In genomic region chr13:58619396-58620113, GRCh38 we compare ENCODE assay signal across 13 cellular contexts.
DNase-seq lines count a peak whose midpoint lies in the region; ATAC-seq and TF ChIP-seq lines count a peak whose summit lies in the region.
"Had no signal": no experiment of that assay in that cellular context is flagged by ENCODE, and none has a peak within 500 bp of the region (broad histone marks: within the 10 kb centered on the region; RNA-seq: fewer than 3 reads in every experiment).

No MANE protein-coding gene starts in this region.

- peak overlapping the region; percentile 16 to 82 (median 82) for H3K27ac Mint-ChIP-seq in nephron
- H3K27ac Mint-ChIP-seq in activated T-helper 1 cell treated with anti-CD3 and anti-CD28 coated beads, Interleukin-12 subunit alpha, Interleukin-12 subunit beta, Interleukin-2, Interleukin-4 antibody, amounts not matched to agents 30 ng/mL and 10 ng/mL and 1 ng/mL, durations not matched to agents 14 hours and 24 hours and 36 hours: no peak overlapping the region
- H3K27ac Mint-ChIP-seq: activated CD4-positive, alpha-beta memory T cell treated with anti-CD3 and anti-CD28 coated beads, Interleukin-2, amount 10 ng/mL, durations not matched to agents 7 days and 5 days had no signal

- DNase-seq in NCI-H1092 treated with DMSO at 0.1 percent for 48 hours (lab: John Stamatoyannopoulos, UW) (peak; percentile 64), NCI-H82 treated with DMSO at 0.1 percent for 48 hours (lab: John Stamatoyannopoulos, UW; ENCODE audit: unreplicated experiment) (peak; percentile 98), hippocampal formation (lab: John Stamatoyannopoulos, UW) (no peak), iPS-NIHi11 (ENCODE audit: low spot score) (no peak), GOT3 (lab: John Stamatoyannopoulos, UW) (no peak)
- no peak for DNase-seq in activated T-helper 1 cell treated with anti-CD3 and anti-CD28 coated beads, Interleukin-12 subunit alpha, Interleukin-12 subunit beta, Interleukin-2, Interleukin-4 antibody, amounts not matched to agents 30 ng/mL and 10 ng/mL and 1 ng/mL, durations not matched to agents 14 hours and 24 hours and 36 hours (ENCODE audit: low spot score)
- DNase-seq: activated CD4-positive, alpha-beta memory T cell treated with anti-CD3 and anti-CD28 coated beads, Interleukin-2, amount 10 ng/mL, durations not matched to agents 7 days and 5 days; erythroblast; head of caudate nucleus; kidney; MV-4-11 had no signal

- intact Hi-C loops in activated T-helper 1 cell treated with anti-CD3 and anti-CD28 coated beads, Interleukin-12 subunit alpha, Interleukin-12 subunit beta, Interleukin-2, Interleukin-4 antibody, amounts not matched to agents 30 ng/mL and 10 ng/mL and 1 ng/mL, durations not matched to agents 14 hours and 24 hours and 36 hours (cut with micrococcal nuclease): no loop called here

- no peaks in the 10 kb centered on the region for H3K27me3 Mint-ChIP-seq in nephron (ENCODE audit: low read depth)
- H3K27me3 Mint-ChIP-seq in activated T-helper 1 cell treated with anti-CD3 and anti-CD28 coated beads, Interleukin-12 subunit alpha, Interleukin-12 subunit beta, Interleukin-2, Interleukin-4 antibody, amounts not matched to agents 30 ng/mL and 10 ng/mL and 1 ng/mL, durations not matched to agents 14 hours and 24 hours and 36 hours (ENCODE audit: insufficient read depth): no peaks in the 10 kb centered on the region
- H3K27me3 Mint-ChIP-seq: activated CD4-positive, alpha-beta memory T cell treated with anti-CD3 and anti-CD28 coated beads, Interleukin-2, amount 10 ng/mL, durations not matched to agents 7 days and 5 days had no signal

- no peak for TF ChIP-seq CTCF in nephron (IDR thresholded peaks at IDR 0.05; ENCODE audit: unreplicated experiment in 3 of 3)

- H3K4me3 Mint-ChIP-seq in nephron: no peak overlapping the region
- H3K4me3 Mint-ChIP-seq in activated T-helper 1 cell treated with anti-CD3 and anti-CD28 coated beads, Interleukin-12 subunit alpha, Interleukin-12 subunit beta, Interleukin-2, Interleukin-4 antibody, amounts not matched to agents 30 ng/mL and 10 ng/mL and 1 ng/mL, durations not matched to agents 14 hours and 24 hours and 36 hours: no peak overlapping the region
- H3K4me3 Mint-ChIP-seq: activated CD4-positive, alpha-beta memory T cell treated with anti-CD3 and anti-CD28 coated beads, Interleukin-2, amount 10 ng/mL, durations not matched to agents 7 days and 5 days had no signal

- H3K9me3 Mint-ChIP-seq in nephron: no peaks in the 10 kb centered on the region
- no peaks in the 10 kb centered on the region for H3K9me3 Mint-ChIP-seq in activated T-helper 1 cell treated with anti-CD3 and anti-CD28 coated beads, Interleukin-12 subunit alpha, Interleukin-12 subunit beta, Interleukin-2, Interleukin-4 antibody, amounts not matched to agents 30 ng/mL and 10 ng/mL and 1 ng/mL, durations not matched to agents 14 hours and 24 hours and 36 hours

- no peaks in the 10 kb centered on the region for H3K36me3 Mint-ChIP-seq in nephron (ENCODE audit: low read depth)
- H3K36me3 Mint-ChIP-seq in activated T-helper 1 cell treated with anti-CD3 and anti-CD28 coated beads, Interleukin-12 subunit alpha, Interleukin-12 subunit beta, Interleukin-2, Interleukin-4 antibody, amounts not matched to agents 30 ng/mL and 10 ng/mL and 1 ng/mL, durations not matched to agents 14 hours and 24 hours and 36 hours (ENCODE audit: low read depth): no peaks in the 10 kb centered on the region

- ATAC-seq in GM18868 (IDR thresholded peaks at IDR 0.05; ENCODE audit: unreplicated experiment): peak; percentile 80

- peaks cover 15% of the 10 kb centered on the region for H3K4me1 Mint-ChIP-seq in nephron
- H3K4me1 Mint-ChIP-seq in activated T-helper 1 cell treated with anti-CD3 and anti-CD28 coated beads, Interleukin-12 subunit alpha, Interleukin-12 subunit beta, Interleukin-2, Interleukin-4 antibody, amounts not matched to agents 30 ng/mL and 10 ng/mL and 1 ng/mL, durations not matched to agents 14 hours and 24 hours and 36 hours (ENCODE audit: low read depth): no peaks in the 10 kb centered on the region
- H3K4me1 Mint-ChIP-seq: activated CD4-positive, alpha-beta memory T cell treated with anti-CD3 and anti-CD28 coated beads, Interleukin-2, amount 10 ng/mL, durations not matched to agents 7 days and 5 days had no signal

Comparison
In these comparisons a context has a peak if more than half of its experiments do, and no peak if none do; other contexts are left out.
1. DNase-seq: peak in NCI-H1092 treated with DMSO at 0.1 percent for 48 hours (single experiment) and NCI-H82 treated with DMSO at 0.1 percent for 48 hours (single experiment); none in activated T-helper 1 cell treated with anti-CD3 and anti-CD28 coated beads, Interleukin-12 subunit alpha, Interleukin-12 subunit beta, Interleukin-2, Interleukin-4 antibody, amounts not matched to agents 30 ng/mL and 10 ng/mL and 1 ng/mL, durations not matched to agents 14 hours and 24 hours and 36 hours (single experiment), hippocampal formation (0 of 2), iPS-NIHi11 (single experiment) and GOT3 (single experiment).